In genomic region chr6:81763968-81764367, GRCh38 we compare ENCODE assay signal across 1 cellular context.
TF ChIP-seq lines count a peak whose summit lies in the region.

No MANE protein-coding gene starts in this region.

TF ChIP-seq in HepG2, 621 proteins besides CTCF, POLR2A, EP300 and RAD21:
- TF ChIP-seq NONO (IDR thresholded peaks at IDR 0.05) = no peak
- no peak for TF ChIP-seq NONO (CRISPR knock-in tag; conservative IDR thresholded peaks at IDR 0.05)
- TF ChIP-seq ZHX1 (CRISPR knock-in tag; IDR thresholded peaks at IDR 0.05; ENCODE audit: low read depth) = no peak
- TF ChIP-seq NR2C2 (CRISPR knock-in tag; IDR thresholded peaks at IDR 0.05; ENCODE audit: borderline replicate concordance) = peak; percentile 37; the same call in 1 of the 2 replicates
- TF ChIP-seq SOX13 (IDR thresholded peaks at IDR 0.05) = no peak
- TF ChIP-seq SOX13 (CRISPR knock-in tag; conservative IDR thresholded peaks at IDR 0.05 in 1 of 2, IDR thresholded peaks at IDR 0.05 in 1 of 2) = peak in 1 of 2 experiments; percentile 39; a peak in 1 of 4 replicates
- no peak for TF ChIP-seq ZNF616 (CRISPR knock-in tag; IDR thresholded peaks at IDR 0.05; ENCODE audit: low read depth)
- no peak for TF ChIP-seq STAT5B (CRISPR knock-in tag; IDR thresholded peaks at IDR 0.05)
- TF ChIP-seq SOX6 (IDR thresholded peaks at IDR 0.05) = no peak
- TF ChIP-seq SOX6 (CRISPR knock-in tag; IDR thresholded peaks at IDR 0.05) = 0 out of 2 replicates have a peak, but pooled peaks have one; percentile 17
- TF ChIP-seq SP4 (CRISPR knock-in tag; IDR thresholded peaks at IDR 0.05) = no peak
- TF ChIP-seq BCL6 (CRISPR knock-in tag; IDR thresholded peaks at IDR 0.05) = 0 out of 2 replicates have a peak, but pooled peaks have one; percentile 29
- TF ChIP-seq GATAD2A (CRISPR knock-in tag; IDR thresholded peaks at IDR 0.05) = 0 out of 2 replicates have a peak, but pooled peaks have one; percentile 16
- no peak for TF ChIP-seq MIER2 (CRISPR knock-in tag; IDR thresholded peaks at IDR 0.05)
- peak; percentile 68; the same call in 1 of the 2 replicates for TF ChIP-seq NR2F6 (IDR thresholded peaks at IDR 0.05)
- peak; percentile 60; the same call in 1 of the 2 replicates for TF ChIP-seq NR2F6 (CRISPR knock-in tag; IDR thresholded peaks at IDR 0.05)
